1 cellular context compared by ENCODE assay signal in genomic region chr1:12592496-12592895, GRCh38.
TF ChIP-seq lines count a peak whose summit lies in the region.

No MANE protein-coding gene starts in this region.

TF ChIP-seq in A549, 52 proteins besides CTCF, POLR2A, EP300 and RAD21 (continued from another document):
- TF ChIP-seq, protein P1, sequence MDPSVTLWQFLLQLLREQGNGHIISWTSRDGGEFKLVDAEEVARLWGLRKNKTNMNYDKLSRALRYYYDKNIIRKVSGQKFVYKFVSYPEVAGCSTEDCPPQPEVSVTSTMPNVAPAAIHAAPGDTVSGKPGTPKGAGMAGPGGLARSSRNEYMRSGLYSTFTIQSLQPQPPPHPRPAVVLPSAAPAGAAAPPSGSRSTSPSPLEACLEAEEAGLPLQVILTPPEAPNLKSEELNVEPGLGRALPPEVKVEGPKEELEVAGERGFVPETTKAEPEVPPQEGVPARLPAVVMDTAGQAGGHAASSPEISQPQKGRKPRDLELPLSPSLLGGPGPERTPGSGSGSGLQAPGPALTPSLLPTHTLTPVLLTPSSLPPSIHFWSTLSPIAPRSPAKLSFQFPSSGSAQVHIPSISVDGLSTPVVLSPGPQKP (IDR thresholded peaks at IDR 0.05; ENCODE audit: low read depth, low read length) = no peak
- TF ChIP-seq, protein P2, sequence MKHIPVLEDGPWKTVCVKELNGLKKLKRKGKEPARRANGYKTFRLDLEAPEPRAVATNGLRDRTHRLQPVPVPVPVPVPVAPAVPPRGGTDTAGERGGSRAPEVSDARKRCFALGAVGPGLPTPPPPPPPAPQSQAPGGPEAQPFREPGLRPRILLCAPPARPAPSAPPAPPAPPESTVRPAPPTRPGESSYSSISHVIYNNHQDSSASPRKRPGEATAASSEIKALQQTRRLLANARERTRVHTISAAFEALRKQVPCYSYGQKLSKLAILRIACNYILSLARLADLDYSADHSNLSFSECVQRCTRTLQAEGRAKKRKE (CRISPR knock-in tag; IDR thresholded peaks at IDR 0.05; ENCODE audit: low read depth) = no peak
- TF ChIP-seq SMC3 (IDR thresholded peaks at IDR 0.05) (no peak), POLR2AphosphoS2 (conservative IDR thresholded peaks at IDR 0.05; ENCODE audit: low read length) (no peak), BHLHE40 (IDR thresholded peaks at IDR 0.05; ENCODE audit: low read depth, low read length) (no peak)
TF ChIP-seq in A549: peak in this region for 0.
